In genomic region chr11:15446929-15447328, GRCh38 we compare ENCODE assay signal across 25 cellular contexts.
DNase-seq lines count a peak whose midpoint lies in the region; ATAC-seq, FAIRE-seq and TF ChIP-seq lines count a peak whose summit lies in the region.
"Had no signal": no experiment of that assay in that cellular context is flagged by ENCODE, and none has a peak within 500 bp of the region (broad histone marks: within the 10 kb centered on the region; RNA-seq: fewer than 3 reads in every experiment).

No MANE protein-coding gene starts in this region.

- TF ChIP-seq CTCF in endodermal cell (conservative IDR thresholded peaks at IDR 0.05): no peak

- no peak for ATAC-seq in HG03469 (IDR thresholded peaks at IDR 0.05; ENCODE audit: unreplicated experiment)
- no peak for ATAC-seq in activated naive CD4-positive, alpha-beta T cell treated with anti-CD3 and anti-CD28 coated beads, Interleukin-2, amount 50 U/mL, for 72 hours
- ATAC-seq: GM12878, HCT116 had no signal

- H3K27me3 ChIP-seq in HUES48 (ENCODE audit: control insufficient read depth, insufficient read depth, low read length): no peaks in the 10 kb centered on the region
- H3K27me3 ChIP-seq in endodermal cell (ENCODE audit: control insufficient read depth, insufficient read depth, low read length, poor library complexity, severe bottlenecking): no peaks in the 10 kb centered on the region
- H3K27me3 ChIP-seq: BE2C had no signal

- H3K9me3 ChIP-seq in HUES48 (ENCODE audit: control insufficient read depth, insufficient read depth, low read length) (no peaks in the 10 kb centered on the region), endodermal cell (ENCODE audit: control insufficient read depth, low read length) (no peaks in the 10 kb centered on the region)
- H3K9me3 ChIP-seq: BE2C had no signal

- DNase-seq in NCI-H2227 treated with DMSO at 0.1 percent for 48 hours (lab: John Stamatoyannopoulos, UW): peak; percentile 74
- DNase-seq in endodermal cell: peak; percentile 61
- DNase-seq in retina: peak; percentile 37
- no peak for DNase-seq in activated naive CD4-positive, alpha-beta T cell treated with anti-CD3 and anti-CD28 coated beads, Interleukin-2, amount 50 U/mL, for 72 hours (ENCODE audit: low spot score in 2 of 2)
- no peak for DNase-seq in GM12892 (ENCODE audit: insufficient read length)
- DNase-seq: ACHN; BE2C; C1 segment of cervical spinal cord; CD4-positive, CD25-positive, alpha-beta regulatory T cell; CD8-positive, alpha-beta memory T cell; COR-L47; DMS 273 treated with DMSO at 0.1 percent for 48 hours; DMS53; DND-41; EL; GM23248; HFFc6 had no signal

- H3K4me1 Mint-ChIP-seq in endodermal cell: peaks cover 17% of the 10 kb centered on the region
- H3K4me1 Mint-ChIP-seq: CD4-positive, CD25-positive, alpha-beta regulatory T cell; CD8-positive, alpha-beta memory T cell had no signal

- H3K36me3 ChIP-seq in HUES48 (ENCODE audit: control insufficient read depth, insufficient read depth, low read length): no peaks in the 10 kb centered on the region
- no peaks in the 10 kb centered on the region for H3K36me3 ChIP-seq in endodermal cell (ENCODE audit: control insufficient read depth, insufficient read depth, low read length)
- H3K36me3 ChIP-seq: BE2C had no signal

- TF ChIP-seq POLR2A in GM12892 (IDR thresholded peaks at IDR 0.05; ENCODE audit: low read depth, low read length): no peak

- no peak for FAIRE-seq in GM12892 (lab: Jason Lieb, UNC)
- FAIRE-seq: A204.1, GM12878, GM18507, H54, HTR-8/SVneo had no signal

- H3K27me3 Mint-ChIP-seq in endodermal cell (ENCODE audit: insufficient read depth): no peaks in the 10 kb centered on the region
- H3K27me3 Mint-ChIP-seq: CD4-positive, CD25-positive, alpha-beta regulatory T cell; CD8-positive, alpha-beta memory T cell had no signal

- H3K27ac ChIP-seq in HUES48 (ENCODE audit: low read depth, low read length) (peak overlapping the region; percentile 73), endodermal cell (ENCODE audit: low read depth, low read length) (no peak overlapping the region)
- H3K27ac ChIP-seq: GM23248 had no signal

- H3K27ac Mint-ChIP-seq in endodermal cell: peak overlapping the region; percentile 46
- H3K27ac Mint-ChIP-seq in activated naive CD4-positive, alpha-beta T cell treated with anti-CD3 and anti-CD28 coated beads, Interleukin-2, amount 50 U/mL, for 72 hours: no peak overlapping the region
- H3K27ac Mint-ChIP-seq: CD4-positive, CD25-positive, alpha-beta regulatory T cell; CD8-positive, alpha-beta memory T cell; HFFc6 had no signal

- 35 to 43% methylated on average over 1 to 3 of the region's 3 CpGs for WGBS in endodermal cell (ENCODE audit: insufficient coverage in 1 of 2, insufficient read length in 1 of 2), 2 experiments

- H3K4me3 ChIP-seq in HUES48 (ENCODE audit: low read depth, low read length) (no peak overlapping the region), endodermal cell (ENCODE audit: low read length) (peak overlapping the region; percentile 27)
- H3K4me3 ChIP-seq: GM12878, GM23248 had no signal

- peaks cover 16% of the 10 kb centered on the region for H3K4me1 ChIP-seq in HUES48 (ENCODE audit: control insufficient read depth, insufficient read depth, low read length)
- H3K4me1 ChIP-seq in endodermal cell (ENCODE audit: control insufficient read depth, insufficient read depth, low read length): peaks cover 16% of the 10 kb centered on the region
- H3K4me1 ChIP-seq: BE2C had no signal

- no peaks in the 10 kb centered on the region for H3K9me3 Mint-ChIP-seq in endodermal cell
- H3K9me3 Mint-ChIP-seq in activated naive CD4-positive, alpha-beta T cell treated with anti-CD3 and anti-CD28 coated beads, Interleukin-2, amount 50 U/mL, for 72 hours: peaks cover 0 to 4% of the 10 kb centered on the region in 2 donors

- H3K4me3 Mint-ChIP-seq in endodermal cell: no peak overlapping the region
- H3K4me3 Mint-ChIP-seq: CD4-positive, CD25-positive, alpha-beta regulatory T cell; CD8-positive, alpha-beta memory T cell; HFFc6 had no signal

- H3K36me3 Mint-ChIP-seq in endodermal cell (ENCODE audit: low read depth): no peaks in the 10 kb centered on the region
- H3K36me3 Mint-ChIP-seq in activated naive CD4-positive, alpha-beta T cell treated with anti-CD3 and anti-CD28 coated beads, Interleukin-2, amount 50 U/mL, for 72 hours: no peaks in the 10 kb centered on the region
- H3K36me3 Mint-ChIP-seq: CD4-positive, CD25-positive, alpha-beta regulatory T cell; CD8-positive, alpha-beta memory T cell had no signal

- H3K9ac ChIP-seq in HUES48 (ENCODE audit: low read depth, low read length): no peak overlapping the region
- no peak overlapping the region for H3K9ac ChIP-seq in endodermal cell (ENCODE audit: extremely low read depth, low read length, poor library complexity, severe bottlenecking)
- H3K9ac ChIP-seq: GM23248 had no signal

Comparison
In these comparisons a context has a peak if more than half of its experiments do, and no peak if none do; other contexts are left out.
1. DNase-seq: peak in NCI-H2227 treated with DMSO at 0.1 percent for 48 hours (single experiment), endodermal cell (single experiment) and retina (single experiment); none in activated naive CD4-positive, alpha-beta T cell treated with anti-CD3 and anti-CD28 coated beads, Interleukin-2, amount 50 U/mL, for 72 hours (0 of 2) and GM12892 (single experiment).